In the genomic region with DNA sequence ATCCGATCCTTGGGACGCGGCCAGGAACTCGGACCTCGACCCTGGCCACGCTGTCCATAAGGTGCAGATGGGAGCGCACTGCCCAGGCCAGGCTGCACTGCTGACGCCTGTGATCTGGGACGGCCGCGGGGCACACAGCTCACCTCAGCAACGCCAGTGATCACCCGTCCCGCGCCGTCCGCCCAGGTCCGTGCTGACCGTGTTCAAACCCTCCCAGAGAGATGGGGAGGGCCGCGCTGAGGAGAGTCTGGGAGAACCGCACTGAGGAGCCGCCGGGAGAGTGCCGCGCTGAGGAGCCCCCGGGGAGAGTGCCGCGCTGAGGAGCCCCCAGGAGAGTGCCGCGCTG, we compare ENCODE assay signal across 7 cellular contexts. TPM values are rescaled to one million over a fixed set of nuclear protein-coding genes. Genes with fewer than 3 reads are reported as not detected.
DNase-seq lines count a peak whose midpoint lies in the region; ATAC-seq and TF ChIP-seq lines count a peak whose summit lies in the region.

No MANE protein-coding gene starts in this region.

- no peak for TF ChIP-seq CTCF in endothelial cell (IDR thresholded peaks at IDR 0.05; ENCODE audit: unreplicated experiment)

- DNase-seq in GM23248 (peak; percentile 61), RPMI7951 (ENCODE audit: low read depth) (peak; percentile 10), endothelial cell (ENCODE audit: low spot score) (peak; percentile 24), KG1 (lab: John Stamatoyannopoulos, UW) (no peak), NCI-H748 treated with DMSO at 0.1 percent for 48 hours (lab: John Stamatoyannopoulos, UW) (no peak)
- no peak for DNase-seq in natural killer cell treated with Interleukin-12 subunit alpha and Interleukin-12 subunit beta and Interleukin-15 and Interleukin-18, amount 100 ng/mL, for 72 hours (ENCODE audit: low spot score)

- peaks cover 21% of the 10 kb centered on the region for H3K4me1 Mint-ChIP-seq in endothelial cell (ENCODE audit: unreplicated experiment)
- peaks cover 7 to 11% of the 10 kb centered on the region in 2 donors for H3K4me1 Mint-ChIP-seq in natural killer cell treated with Interleukin-12 subunit alpha and Interleukin-12 subunit beta and Interleukin-15 and Interleukin-18, amount 100 ng/mL, for 72 hours (ENCODE audit: low read depth in 2 of 2)

- H3K4me3 Mint-ChIP-seq in endothelial cell (ENCODE audit: unreplicated experiment) = peak overlapping the region; percentile 93
- peak overlapping the region; percentile 85 for H3K4me3 Mint-ChIP-seq in natural killer cell treated with Interleukin-12 subunit alpha and Interleukin-12 subunit beta and Interleukin-15 and Interleukin-18, amount 100 ng/mL, for 72 hours

- peaks cover 15% of the 10 kb centered on the region for H3K36me3 Mint-ChIP-seq in endothelial cell (ENCODE audit: low read depth, unreplicated experiment)
- H3K36me3 Mint-ChIP-seq in natural killer cell treated with Interleukin-12 subunit alpha and Interleukin-12 subunit beta and Interleukin-15 and Interleukin-18, amount 100 ng/mL, for 72 hours = no peaks in the 10 kb centered on the region

- peaks cover 17% of the 10 kb centered on the region for H3K27me3 Mint-ChIP-seq in endothelial cell (ENCODE audit: unreplicated experiment)
- no peaks in the 10 kb centered on the region for H3K27me3 Mint-ChIP-seq in natural killer cell treated with Interleukin-12 subunit alpha and Interleukin-12 subunit beta and Interleukin-15 and Interleukin-18, amount 100 ng/mL, for 72 hours

- H4K20me1 ChIP-seq in GM23248 (ENCODE audit: insufficient read depth) = peaks cover 23% of the 10 kb centered on the region; the same call in 1 of the 2 replicates

- H3K27ac ChIP-seq in GM23248 = peak overlapping the region; percentile 70

- no peaks in the 10 kb centered on the region for H3F3A ChIP-seq in GM23248 (ENCODE audit: insufficient read depth)

- H3K27me3 ChIP-seq in GM23248 (replicated peaks; ENCODE audit: insufficient read depth) = no peaks in the 10 kb centered on the region; the same call in 1 of the 2 replicates

- H3K9me3 ChIP-seq in GM23248 (ENCODE audit: low read depth) = no peaks in the 10 kb centered on the region

- H3K9me3 Mint-ChIP-seq in endothelial cell (ENCODE audit: unreplicated experiment) = no peaks in the 10 kb centered on the region
- H3K9me3 Mint-ChIP-seq in natural killer cell treated with Interleukin-12 subunit alpha and Interleukin-12 subunit beta and Interleukin-15 and Interleukin-18, amount 100 ng/mL, for 72 hours = no peaks in the 10 kb centered on the region

- WGBS in GM23248 (ENCODE audit: low coverage in 1 of 2, low lambda C conversion rate in 2 of 2, missing lambda C conversion rate in 2 of 2), 2 experiments = 53 to 62% methylated on average over 22 to 31 of the region's 31 CpGs

- H3K27ac Mint-ChIP-seq in endothelial cell (ENCODE audit: unreplicated experiment) = peak overlapping the region; percentile 82
- H3K27ac Mint-ChIP-seq in natural killer cell treated with Interleukin-12 subunit alpha and Interleukin-12 subunit beta and Interleukin-15 and Interleukin-18, amount 100 ng/mL, for 72 hours = peak overlapping the region; percentile 11 to 49

- H3K36me3 ChIP-seq in GM23248 (ENCODE audit: low read depth) = no peaks in the 10 kb centered on the region

- peak; percentile 0 to 25 for ATAC-seq in natural killer cell treated with Interleukin-12 subunit alpha and Interleukin-12 subunit beta and Interleukin-15 and Interleukin-18, amount 100 ng/mL, for 72 hours
- ATAC-seq in HG03520 (IDR thresholded peaks at IDR 0.05; ENCODE audit: unreplicated experiment) = no peak

- peaks cover 22% of the 10 kb centered on the region for H3K4me1 ChIP-seq in GM23248 (ENCODE audit: insufficient read depth)

- H3K9me2 ChIP-seq in GM23248 (ENCODE audit: insufficient read depth) = no peaks in the 10 kb centered on the region

- H3K4me2 ChIP-seq in GM23248 (ENCODE audit: unreplicated experiment) = peak overlapping the region; percentile 85

- H3K4me3 ChIP-seq in GM23248 = peak overlapping the region; percentile 95

- peaks cover 56% of the 10 kb centered on the region for H3K79me2 ChIP-seq in GM23248 (ENCODE audit: insufficient read depth)

- in situ Hi-C loops in GM23248 (cut with MboI) = no loop called here

- H2AFZ ChIP-seq in GM23248 = no peak overlapping the region

- peak overlapping the region; percentile 99 for H3K9ac ChIP-seq in GM23248

RNA-seq across cellular contexts. Expression of gene KCNQ1OT1, which starts 0.6 kb away (rescaled TPM):
- total RNA-seq in GM23248 (2014; rRNA removed; shearing (Covaris generic)) = 0.86 and 1.1 TPM in 2 replicates
- polyA plus RNA-seq in GM23248 (2016; fragmentation: Nextera tagmentation; extraction: Ambion mirVana) = 0.28 and 0.49 TPM in 2 replicates
- total RNA-seq in RPMI7951 (2014; rRNA removed; shearing (Covaris generic)) = 0.29 and 0.36 TPM in 2 replicates
- 1.2 TPM for total RNA-seq in endothelial cell (ENCODE audit: unreplicated experiment)
- 1 to 10 TPM in 1 of 2 donors, under 1 TPM in 1; 0.52 to 1.1 TPM for total RNA-seq in natural killer cell treated with Interleukin-12 subunit alpha and Interleukin-12 subunit beta and Interleukin-15 and Interleukin-18, amount 100 ng/mL, for 72 hours

Comparison
In these comparisons a context has a peak if more than half of its experiments do, and no peak if none do; other contexts are left out.
1. DNase-seq: peak in GM23248 (single experiment), RPMI7951 (single experiment) and endothelial cell (single experiment); none in natural killer cell treated with Interleukin-12 subunit alpha and Interleukin-12 subunit beta and Interleukin-15 and Interleukin-18, amount 100 ng/mL, for 72 hours (single experiment), KG1 (single experiment) and NCI-H748 treated with DMSO at 0.1 percent for 48 hours (single experiment).